In genomic region chr14:91159906-91160305, GRCh38 we compare ENCODE assay signal across 13 cellular contexts.
"Had no signal": no experiment of that assay in that cellular context is flagged by ENCODE, and none has a peak within 500 bp of the region (broad histone marks: within the 10 kb centered on the region; RNA-seq: fewer than 3 reads in every experiment).

No MANE protein-coding gene starts in this region.

- H3K4me2 ChIP-seq: neural progenitor cell had no signal

- H3K9me3 ChIP-seq: pancreas, suprapubic skin had no signal

- H3K4me3 Mint-ChIP-seq: activated naive CD4-positive, alpha-beta T cell treated with anti-CD3 and anti-CD28 coated beads, Interleukin-2, amount 50 U/mL, for 24 hours; endodermal cell; immature natural killer cell; neural progenitor cell had no signal

- DNase-seq: activated CD4-positive, alpha-beta T cell treated with anti-CD3 and anti-CD28 coated beads for 1 hour; dermis blood vessel endothelial cell; endodermal cell; immature natural killer cell; left colon; mesenchymal stem cell; pancreas; retina; stimulated activated naive CD4-positive, alpha-beta T cell; T-helper 9 cell had no signal

- H3K36me3 ChIP-seq: neural progenitor cell had no signal

- H3K27me3 Mint-ChIP-seq: activated naive CD4-positive, alpha-beta T cell treated with anti-CD3 and anti-CD28 coated beads, Interleukin-2, amount 50 U/mL, for 24 hours had no signal

- FAIRE-seq: pancreas had no signal

- H3K27ac ChIP-seq: neural progenitor cell, suprapubic skin had no signal

- ATAC-seq: left colon had no signal

- H3K4me1 Mint-ChIP-seq: endodermal cell, neural progenitor cell had no signal

- H2AFZ ChIP-seq: neural progenitor cell had no signal

- H3K4me3 ChIP-seq: neural progenitor cell, pancreas, suprapubic skin had no signal

- H3K27me3 ChIP-seq: neural progenitor cell, pancreas, suprapubic skin had no signal

- H3K9me3 Mint-ChIP-seq: activated naive CD4-positive, alpha-beta T cell treated with anti-CD3 and anti-CD28 coated beads, Interleukin-2, amount 50 U/mL, for 24 hours; endodermal cell; immature natural killer cell; neural progenitor cell had no signal

- H3K9ac ChIP-seq: neural progenitor cell had no signal

- H3K4me1 ChIP-seq: neural progenitor cell had no signal

- H3K27ac Mint-ChIP-seq: activated naive CD4-positive, alpha-beta T cell treated with anti-CD3 and anti-CD28 coated beads, Interleukin-2, amount 50 U/mL, for 24 hours; endodermal cell; neural progenitor cell had no signal
